In genomic region chrX:21741378-21741777, GRCh38 we compare ENCODE assay signal across 17 cellular contexts. TPM values are rescaled to one million over a fixed set of nuclear protein-coding genes. Genes with fewer than 3 reads are reported as not detected.
"Had no signal": no experiment of that assay in that cellular context is flagged by ENCODE, and none has a peak within 500 bp of the region (broad histone marks: within the 10 kb centered on the region; RNA-seq: fewer than 3 reads in every experiment).

No MANE protein-coding gene starts in this region.

- H3K9me3 ChIP-seq: left lung, neutrophil, suprapubic skin had no signal

- H3K36me3 ChIP-seq: left lung, neutrophil, suprapubic skin had no signal

- DNase-seq: activated CD4-positive, alpha-beta memory T cell treated with anti-CD3 and anti-CD28 coated beads for 36 hours; activated effector memory CD4-positive, alpha-beta T cell treated with Interleukin-2 at 50 U/mL for 16 hours; activated T-cell treated with anti-CD3 and anti-CD28 coated beads, Interleukin-2, amount 50 U/mL, for 4 hours; amniotic stem cell; hypothalamus; kidney; left lung; naive thymus-derived CD8-positive, alpha-beta T cell; T-helper 9 cell had no signal

- H3K27me3 ChIP-seq: left lung, neutrophil, suprapubic skin had no signal

- H3K4me1 Mint-ChIP-seq: central memory CD8-positive, alpha-beta T cell had no signal

- H3K27ac ChIP-seq: coronary artery, left lung, neutrophil, suprapubic skin had no signal

- H3K36me3 Mint-ChIP-seq: activated CD4-positive, alpha-beta memory T cell treated with anti-CD3 and anti-CD28 coated beads for 36 hours; activated naive CD4-positive, alpha-beta T cell treated with anti-CD3 and anti-CD28 coated beads, Interleukin-2, amount 50 U/mL, for 72 hours; naive thymus-derived CD8-positive, alpha-beta T cell; type B pancreatic cell had no signal

- H3K4me1 ChIP-seq: left lung had no signal

- H3K4me3 Mint-ChIP-seq: activated CD4-positive, alpha-beta memory T cell treated with anti-CD3 and anti-CD28 coated beads for 36 hours; activated T-cell treated with anti-CD3 and anti-CD28 coated beads, Interleukin-2, amount 50 U/mL, for 4 hours; central memory CD8-positive, alpha-beta T cell; naive thymus-derived CD8-positive, alpha-beta T cell; stimulated activated naive CD8-positive, alpha-beta T cell treated with anti-CD3 and anti-CD28 coated beads, Interleukin-15, Interleukin-2, amounts not matched to agents 100 ng/mL and 50 ng/mL, for 24 hours had no signal

- H3K27ac Mint-ChIP-seq: activated CD4-positive, alpha-beta memory T cell treated with anti-CD3 and anti-CD28 coated beads for 36 hours; activated naive CD4-positive, alpha-beta T cell treated with anti-CD3 and anti-CD28 coated beads, Interleukin-2, amount 50 U/mL, for 72 hours; naive thymus-derived CD8-positive, alpha-beta T cell; stimulated activated naive CD8-positive, alpha-beta T cell treated with anti-CD3 and anti-CD28 coated beads, Interleukin-15, Interleukin-2, amounts not matched to agents 100 ng/mL and 50 ng/mL, for 24 hours; type B pancreatic cell had no signal

- H3K4me3 ChIP-seq: coronary artery, left lung, suprapubic skin had no signal

- H3K9me3 Mint-ChIP-seq: activated CD4-positive, alpha-beta memory T cell treated with anti-CD3 and anti-CD28 coated beads for 36 hours; activated naive CD4-positive, alpha-beta T cell treated with anti-CD3 and anti-CD28 coated beads, Interleukin-2, amount 50 U/mL, for 72 hours; activated T-cell treated with anti-CD3 and anti-CD28 coated beads, Interleukin-2, amount 50 U/mL, for 4 hours; central memory CD8-positive, alpha-beta T cell; naive thymus-derived CD8-positive, alpha-beta T cell; stimulated activated naive CD8-positive, alpha-beta T cell treated with anti-CD3 and anti-CD28 coated beads, Interleukin-15, Interleukin-2, amounts not matched to agents 100 ng/mL and 50 ng/mL, for 24 hours; type B pancreatic cell had no signal

RNA-seq across cellular contexts. Expression of gene SMPX, which starts 16.5 kb away (rescaled TPM):
- total RNA-seq: activated CD4-positive, alpha-beta memory T cell treated with anti-CD3 and anti-CD28 coated beads for 36 hours; activated naive CD4-positive, alpha-beta T cell treated with anti-CD3 and anti-CD28 coated beads, Interleukin-2, amount 50 U/mL, for 72 hours; activated T-cell treated with anti-CD3 and anti-CD28 coated beads, Interleukin-2, amount 50 U/mL, for 4 hours; esophagus mucosa; kidney; left lung; naive thymus-derived CD8-positive, alpha-beta T cell; suprapubic skin had no signal
- polyA plus RNA-seq: naive thymus-derived CD8-positive, alpha-beta T cell had no signal
